8 cellular contexts compared by ENCODE assay signal in genomic region chr4:113446019-113446418, GRCh38.
DNase-seq lines count a peak whose midpoint lies in the region; ATAC-seq and TF ChIP-seq lines count a peak whose summit lies in the region.

No MANE protein-coding gene starts in this region.

- dilution Hi-C loops in IMR-90 (cut with HindIII; ENCODE audit: low sequenced_read_pairs, unreplicated experiment): no loop called here

- H3K36me3 ChIP-seq in IMR-90 (ENCODE audit: control insufficient read depth, insufficient read depth, low read length) (no peaks in the 10 kb centered on the region), breast epithelium (no peaks in the 10 kb centered on the region), osteoblast (ENCODE audit: insufficient read depth, low read length) (no peaks in the 10 kb centered on the region)

- no CpG with 5 or more reads among the region's 4 CpGs for WGBS in IMR-90 (ENCODE audit: extremely low coverage in 2 of 2, insufficient read length in 1 of 2), 2 experiments

- intact Hi-C loops in IMR-90 (cut with micrococcal nuclease): no loop called here
- intact Hi-C loops in breast epithelium (cut with DNase I; ENCODE audit: low total_unique reads): no loop called here
- intact Hi-C loops in sciatic nerve (cut with DNase I): no loop called here

- H3K18ac ChIP-seq in IMR-90 (ENCODE audit: low read depth, low read length): peak overlapping the region; percentile 24; the same call in 1 of the 2 replicates

- H2AK9ac ChIP-seq in IMR-90 (replicated peaks; ENCODE audit: low read depth, low read length, poor library complexity): no peak overlapping the region

- no peak for TF ChIP-seq RAD21 in IMR-90 (IDR thresholded peaks at IDR 0.05; ENCODE audit: low read length)

- H4K20me1 ChIP-seq in IMR-90 (ENCODE audit: insufficient read depth, low read length) (no peaks in the 10 kb centered on the region), osteoblast (ENCODE audit: insufficient read depth, low read length) (no peaks in the 10 kb centered on the region)

- no peak overlapping the region for H3K23ac ChIP-seq in IMR-90 (ENCODE audit: low read depth, low read length)

- CTCF ChIA-PET in IMR-90 (lab: Yijun Ruan, JAX): no interaction called here

- H4K91ac ChIP-seq in IMR-90 (ENCODE audit: insufficient read depth, low read depth, low read length): no peak overlapping the region

- H3K4me3 ChIP-seq in IMR-90 (ENCODE audit: insufficient read depth, low read depth, low read length) (no peak overlapping the region), breast epithelium (no peak overlapping the region), osteoblast (ENCODE audit: insufficient read depth, low read length) (no peak overlapping the region)

- no peak; the same call in 1 of the 2 replicates for ATAC-seq in IMR-90 (ENCODE audit: low read depth)
- ATAC-seq in GM21529 (IDR thresholded peaks at IDR 0.05; ENCODE audit: unreplicated experiment): no peak
- no peak for ATAC-seq in HG03139 (IDR thresholded peaks at IDR 0.05; ENCODE audit: unreplicated experiment)
- ATAC-seq in sciatic nerve: no peak

- no peak overlapping the region for H2AFZ ChIP-seq in IMR-90 (replicated peaks; ENCODE audit: low read length, poor library complexity)
- H2AFZ ChIP-seq in osteoblast (ENCODE audit: low read length): no peak overlapping the region

- H3K9me1 ChIP-seq in IMR-90 (ENCODE audit: insufficient read depth, low read length): no peaks in the 10 kb centered on the region

- no peak overlapping the region for H2BK15ac ChIP-seq in IMR-90 (ENCODE audit: low read depth, low read length)

- peak overlapping the region; percentile 27 for H2BK5ac ChIP-seq in IMR-90 (ENCODE audit: low read depth, low read length, poor library complexity, severe bottlenecking)

- H2BK20ac ChIP-seq in IMR-90 (ENCODE audit: low read depth, low read length): no peak overlapping the region

- H3K9ac ChIP-seq in IMR-90 (ENCODE audit: low read depth, low read length): no peak overlapping the region

- POLR2A ChIA-PET in IMR-90 (lab: Charles Lee; ENCODE audit: unreplicated experiment): no interaction called here

- H3K4me2 ChIP-seq in IMR-90 (ENCODE audit: low read depth, low read length): peak overlapping the region; percentile 68; the same call in 1 of the 2 replicates
- H3K4me2 ChIP-seq in osteoblast (ENCODE audit: insufficient read depth, low read length): peak overlapping the region; percentile 72

- no peaks in the 10 kb centered on the region for H3K27me3 ChIP-seq in IMR-90 (ENCODE audit: control insufficient read depth, insufficient read depth, low read length)
- H3K27me3 ChIP-seq in breast epithelium: no peaks in the 10 kb centered on the region
- no peaks in the 10 kb centered on the region for H3K27me3 ChIP-seq in osteoblast (ENCODE audit: insufficient read depth, low read length)

- BruUV-seq in IMR-90 (replicated peaks; lab: Mats Ljungman, UMichigan): no TSS peak

- in situ Hi-C loops in IMR-90 (cut with MboI; ENCODE audit: low sequenced_read_pairs): no loop called here

- TF ChIP-seq CTCF in IMR-90 (conservative IDR thresholded peaks at IDR 0.05; ENCODE audit: low read depth, low read length): no peak
- TF ChIP-seq CTCF in breast epithelium (IDR thresholded peaks at IDR 0.05): no peak
- no peak for TF ChIP-seq CTCF in osteoblast (IDR thresholded peaks at IDR 0.05; ENCODE audit: extremely low read depth, low read depth, low read length)

- no peak overlapping the region for H3K14ac ChIP-seq in IMR-90 (replicated peaks; ENCODE audit: low read depth, low read length)

- H3K4me1 ChIP-seq in IMR-90 (ENCODE audit: control insufficient read depth, insufficient read depth, low read length) (peaks cover 8% of the 10 kb centered on the region), breast epithelium (peaks cover 0 to 13% of the 10 kb centered on the region in 2 donors), osteoblast (ENCODE audit: insufficient read depth, low read length) (peaks cover 32% of the 10 kb centered on the region)

- H4K5ac ChIP-seq in IMR-90 (ENCODE audit: low read depth, low read length): no peak overlapping the region

- H2BK120ac ChIP-seq in IMR-90 (ENCODE audit: low read depth, low read length): no peak overlapping the region

- no peak overlapping the region for H3K56ac ChIP-seq in IMR-90 (ENCODE audit: extremely low read depth, insufficient read depth, low read length)

- no peaks in the 10 kb centered on the region for H3K79me2 ChIP-seq in osteoblast (ENCODE audit: insufficient read depth, low read length)

- DNase-seq in AG08395 (ENCODE audit: low spot score): peak; percentile 34
- peak; percentile 92 for DNase-seq in IMR-90
- no peak for DNase-seq in breast epithelium (ENCODE audit: low spot score in 2 of 2)
- DNase-seq in osteoblast (ENCODE audit: insufficient read length, low spot score, missing footprints): no peak
- DNase-seq in activated gamma-delta T cell (lab: John Stamatoyannopoulos, UW): no peak
- no peak for DNase-seq in sciatic nerve (ENCODE audit: low spot score)

- H4K8ac ChIP-seq in IMR-90 (ENCODE audit: low read depth in 2 of 2, low read length in 2 of 2): peak overlapping the region in 1 of 2 experiments; percentile 20; a peak in 1 of 4 replicates

- H3K9me3 ChIP-seq in IMR-90 (ENCODE audit: control insufficient read depth, insufficient read depth, low read length) (peaks cover 4% of the 10 kb centered on the region), breast epithelium (no peaks in the 10 kb centered on the region), osteoblast (ENCODE audit: low read depth, low read length) (no peaks in the 10 kb centered on the region)

- no peak for TF ChIP-seq POLR2A in IMR-90 (IDR thresholded peaks at IDR 0.05; ENCODE audit: low read depth, low read length)
- no peak for TF ChIP-seq POLR2A in breast epithelium (IDR thresholded peaks at IDR 0.05)

- H3K4ac ChIP-seq in IMR-90 (ENCODE audit: low read depth, low read length): no peak overlapping the region

- H3K27ac ChIP-seq in IMR-90 (ENCODE audit: insufficient read depth, low read length) (no peak overlapping the region), breast epithelium (peak overlapping the region; percentile 61 to 76), osteoblast (ENCODE audit: low read depth, low read length) (peak overlapping the region; percentile 94)

- H2AK5ac ChIP-seq in IMR-90 (ENCODE audit: low read depth, low read length): no peak overlapping the region

- no peaks in the 10 kb centered on the region for H3K79me1 ChIP-seq in IMR-90 (ENCODE audit: low read depth in 1 of 2, low read length in 2 of 2)

TF ChIP-seq in IMR-90, 13 proteins besides CTCF, POLR2A, EP300 and RAD21:
- TF ChIP-seq MAFK (IDR thresholded peaks at IDR 0.05; ENCODE audit: low read depth, low read length) (no peak), RCOR1 (IDR thresholded peaks at IDR 0.05; ENCODE audit: insufficient replicate concordance, low read length) (peak; percentile 64), MXI1 (IDR thresholded peaks at IDR 0.05; ENCODE audit: borderline replicate concordance, low read depth, low read length) (no peak), SMC3 (IDR thresholded peaks at IDR 0.05; ENCODE audit: low read depth, low read length) (no peak), MAZ (IDR thresholded peaks at IDR 0.05; ENCODE audit: borderline replicate concordance, low read depth, low read length) (no peak), RFX5 (IDR thresholded peaks at IDR 0.05; ENCODE audit: low read depth, low read length) (no peak), USF2 (IDR thresholded peaks at IDR 0.05; ENCODE audit: low read depth, low read length) (no peak), FOS (IDR thresholded peaks at IDR 0.05; ENCODE audit: low read depth, low read length) (peak; percentile 89), ELK1 (IDR thresholded peaks at IDR 0.05; ENCODE audit: borderline replicate concordance, low read depth, low read length) (no peak), CHD1 (IDR thresholded peaks at IDR 0.05; ENCODE audit: low read depth, low read length) (no peak), CEBPB (IDR thresholded peaks at IDR 0.05; ENCODE audit: low read depth, low read length) (peak; percentile 75), BHLHE40 (IDR thresholded peaks at IDR 0.05; ENCODE audit: low read depth, low read length) (peak; percentile 16; the same call in 1 of the 2 replicates), NFE2L2 (IDR thresholded peaks at IDR 0.05; ENCODE audit: low read depth, low read length) (0 out of 2 replicates have a peak, but pooled peaks have one; percentile 9)

Comparison
In these comparisons a context has a peak if more than half of its experiments do, and no peak if none do; other contexts are left out.
1. DNase-seq: peak in AG08395 (single experiment) and IMR-90 (single experiment); none in breast epithelium (0 of 2), osteoblast (single experiment), activated gamma-delta T cell (single experiment) and sciatic nerve (single experiment).